20 cellular contexts compared by ENCODE assay signal in the genomic region with DNA sequence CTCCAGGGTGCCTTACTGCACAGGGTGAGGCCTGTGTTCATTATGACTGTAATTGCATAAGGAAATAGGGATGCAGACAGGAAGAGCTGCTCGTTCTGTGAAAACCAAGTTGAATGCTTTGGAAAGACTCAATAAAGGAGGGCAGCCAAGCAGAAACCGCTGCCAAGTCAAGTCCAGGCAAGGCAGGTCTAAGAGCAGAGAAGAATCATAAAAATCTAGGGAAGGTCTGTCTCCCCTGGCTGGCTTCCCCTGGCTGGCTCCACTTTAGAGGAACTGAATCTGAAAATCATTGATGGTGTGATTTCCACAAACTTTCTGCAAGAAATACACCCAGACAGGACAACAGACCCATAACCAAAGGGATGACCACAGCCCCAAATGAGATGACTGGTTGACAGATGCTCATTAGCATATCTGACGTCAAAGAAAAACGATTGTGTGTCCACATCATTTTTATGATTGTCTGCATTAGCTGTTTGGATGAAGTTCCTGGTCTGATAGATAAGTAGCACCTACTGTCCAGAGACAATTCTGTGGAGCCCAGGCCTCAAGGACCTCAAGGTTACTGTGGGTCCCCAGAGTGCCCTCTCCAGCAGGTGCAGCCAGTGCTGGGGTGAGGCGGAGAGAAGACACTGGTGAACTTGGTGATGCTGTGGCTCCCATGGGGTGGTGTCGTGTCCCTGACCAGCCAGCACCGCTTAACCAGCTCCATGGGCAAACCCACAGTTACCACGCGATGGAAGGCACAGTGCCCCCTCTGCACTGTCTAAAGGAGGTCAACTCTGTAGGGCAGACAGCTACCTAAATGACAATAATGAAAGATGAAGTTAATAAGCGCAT.
DNase-seq lines count a peak whose midpoint lies in the region; ATAC-seq, FAIRE-seq and TF ChIP-seq lines count a peak whose summit lies in the region.
"Had no signal": no experiment of that assay in that cellular context is flagged by ENCODE, and none has a peak within 500 bp of the region (broad histone marks: within the 10 kb centered on the region; RNA-seq: fewer than 3 reads in every experiment).

No MANE protein-coding gene starts in this region.

- no peak overlapping the region for H3K27ac ChIP-seq in H1 (ENCODE audit: low read depth, low read length)
- H3K27ac ChIP-seq: cardiac muscle cell, sigmoid colon had no signal

- TF ChIP-seq CTCF in H1 (IDR thresholded peaks at IDR 0.05; ENCODE audit: control extremely low read depth in 1 of 3, insufficient read depth in 1 of 3, low read depth in 1 of 3, low read length in 3 of 3): no peak
- no peak for TF ChIP-seq CTCF in progenitor cell of endocrine pancreas (IDR thresholded peaks at IDR 0.05; ENCODE audit: unreplicated experiment)

- H3K23me2 ChIP-seq in H1 (ENCODE audit: low read depth, low read length): peaks cover 9% of the 10 kb centered on the region

- H3K27me3 Mint-ChIP-seq in progenitor cell of endocrine pancreas: peaks cover 12% of the 10 kb centered on the region

- no peak for FAIRE-seq in H1 (lab: Jason Lieb, UNC)
- FAIRE-seq: endometrium, GM19239, kidney, TTC549 had no signal

- no peak overlapping the region for H2BK20ac ChIP-seq in H1 (ENCODE audit: low read length)

- no peaks in the 10 kb centered on the region for H3K79me2 ChIP-seq in H1 (ENCODE audit: control insufficient read depth in 1 of 2, insufficient read depth in 2 of 2, low read length in 2 of 2)

- TF ChIP-seq RAD21 in H1 (IDR thresholded peaks at IDR 0.05 in 1 of 2, conservative IDR thresholded peaks at IDR 0.05 in 1 of 2; ENCODE audit: low read depth in 2 of 2, low read length in 2 of 2): no peak

- H3K4me3 Mint-ChIP-seq in progenitor cell of endocrine pancreas (ENCODE audit: low read depth): no peak overlapping the region
- H3K4me3 Mint-ChIP-seq: activated naive CD4-positive, alpha-beta T cell treated with anti-CD3 and anti-CD28 coated beads for 36 hours; GM23338; stimulated activated naive CD8-positive, alpha-beta T cell treated with anti-CD3 and anti-CD28 coated beads, Interleukin-15, Interleukin-2, amounts not matched to agents 100 ng/mL and 50 ng/mL, for 24 hours had no signal

- H4K20me1 ChIP-seq in H1 (replicated peaks in 1 of 2; ENCODE audit: control insufficient read depth in 1 of 2, insufficient read depth in 2 of 2, low read length in 2 of 2): peaks cover 0 to 2% of the 10 kb centered on the region in 2 experiments

- H2AFZ ChIP-seq in H1 (ENCODE audit: low read length): no peak overlapping the region
- H2AFZ ChIP-seq: GM23338 had no signal

- no peak overlapping the region for H3K9ac ChIP-seq in H1 (replicated peaks in 1 of 4; ENCODE audit: extremely low read depth in 1 of 4, low read depth in 3 of 4, low read length in 3 of 4)

- H2BK120ac ChIP-seq in H1 (replicated peaks; ENCODE audit: low read depth, low read length): no peak overlapping the region

- H3K9me3 Mint-ChIP-seq in progenitor cell of endocrine pancreas (ENCODE audit: low read depth): no peaks in the 10 kb centered on the region
- H3K9me3 Mint-ChIP-seq: activated naive CD4-positive, alpha-beta T cell treated with anti-CD3 and anti-CD28 coated beads for 36 hours; GM23338; stimulated activated naive CD8-positive, alpha-beta T cell treated with anti-CD3 and anti-CD28 coated beads, Interleukin-15, Interleukin-2, amounts not matched to agents 100 ng/mL and 50 ng/mL, for 24 hours had no signal

- H2BK5ac ChIP-seq in H1 (ENCODE audit: low read depth, low read length): no peak overlapping the region

- no peaks in the 10 kb centered on the region for H3K79me1 ChIP-seq in H1 (ENCODE audit: low read depth, low read length)

- H3K4me2 ChIP-seq in H1 (ENCODE audit: insufficient read depth in 1 of 2, low read depth in 2 of 2, low read length in 2 of 2): no peak overlapping the region
- H3K4me2 ChIP-seq: GM23338 had no signal

- no peak overlapping the region for H3K4ac ChIP-seq in H1 (replicated peaks; ENCODE audit: insufficient read length, low read depth, low read length)

- H4K91ac ChIP-seq in H1 (replicated peaks; ENCODE audit: insufficient read length, low read length): peak overlapping the region; percentile 20

- H4K5ac ChIP-seq in H1 (ENCODE audit: insufficient read length, low read depth, low read length): no peak overlapping the region

- peaks cover 20% of the 10 kb centered on the region for H3K4me1 Mint-ChIP-seq in progenitor cell of endocrine pancreas (ENCODE audit: low read depth)

- H2BK15ac ChIP-seq in H1 (ENCODE audit: low read length): no peak overlapping the region

- H3K36me3 Mint-ChIP-seq in progenitor cell of endocrine pancreas (ENCODE audit: insufficient read depth): no peaks in the 10 kb centered on the region

- no peak overlapping the region for H3K56ac ChIP-seq in H1 (replicated peaks; ENCODE audit: insufficient read length, low read depth, low read length)

- H3K27me3 ChIP-seq in H1 (replicated peaks in 1 of 4; ENCODE audit: control insufficient read depth in 3 of 4, extremely low read depth in 1 of 4, insufficient read depth in 3 of 4, low read length in 3 of 4): no peaks in the 10 kb centered on the region

- H2AK5ac ChIP-seq in H1 (ENCODE audit: low read depth, low read length): no peak overlapping the region

- H4K8ac ChIP-seq in H1 (ENCODE audit: extremely low read depth, insufficient read depth, low read length): no peak overlapping the region

- H3K9me3 ChIP-seq in H1 (ENCODE audit: insufficient read depth in 2 of 2, low read depth in 1 of 2, low read length in 1 of 2): no peaks in the 10 kb centered on the region
- H3K9me3 ChIP-seq: BE2C, sigmoid colon had no signal

- POLR2A ChIA-PET in H1 (lab: Charles Lee; ENCODE audit: partially characterized antibody): interaction anchor here (1.0 to 1.4 kb wide), 2 partner anchors 11 to 40 kb away, joined by 4 read pairs; no protein-coding TSS in a partner anchor

- peak overlapping the region; percentile 50 for H3K27ac Mint-ChIP-seq in progenitor cell of endocrine pancreas
- H3K27ac Mint-ChIP-seq: activated naive CD4-positive, alpha-beta T cell treated with anti-CD3 and anti-CD28 coated beads for 36 hours; GM23338; stimulated activated naive CD8-positive, alpha-beta T cell treated with anti-CD3 and anti-CD28 coated beads, Interleukin-15, Interleukin-2, amounts not matched to agents 100 ng/mL and 50 ng/mL, for 24 hours had no signal

- no peak overlapping the region for H3K23ac ChIP-seq in H1 (ENCODE audit: insufficient read length)

- H2BK12ac ChIP-seq in H1 (ENCODE audit: low read depth, low read length): no peak overlapping the region

- DNase-seq in H1 (ENCODE audit: low read depth in 1 of 2, low spot score in 2 of 2): peak in 1 of 2 experiments; percentile 31
- peak; percentile 8 for DNase-seq in progenitor cell of endocrine pancreas (ENCODE audit: low spot score, unreplicated experiment)
- no peak for DNase-seq in occipital lobe (lab: John Stamatoyannopoulos, UW)
- DNase-seq in iPS-NIHi11 (ENCODE audit: low spot score): no peak
- DNase-seq in cerebellar cortex (ENCODE audit: low spot score): no peak
- DNase-seq in activated CD4-positive, alpha-beta T cell treated with anti-CD3 and anti-CD28 coated beads for 4 hours: no peak
- DNase-seq: activated naive CD4-positive, alpha-beta T cell treated with anti-CD3 and anti-CD28 coated beads for 36 hours; BE2C; kidney; NCI-H524 treated with DMSO at 0.1 percent for 48 hours; SHP77 treated with DMSO at 0.1 percent for 48 hours; sigmoid colon had no signal

- 84% methylated on average over 10 of the region's 10 CpGs; no CpG with 5 or more reads in 1 of the 2 experiments for WGBS in H1 (ENCODE audit: extremely low coverage in 1 of 2, insufficient coverage in 1 of 2, insufficient read length in 1 of 2, insufficient replicate concordance in 2 of 2, low coverage in 1 of 2, low lambda C conversion rate in 2 of 2, missing lambda C conversion rate in 1 of 2), 2 experiments

- TF ChIP-seq EP300 in H1 (IDR thresholded peaks at IDR 0.05; ENCODE audit: borderline replicate concordance in 1 of 2, low read depth in 2 of 2, low read length in 2 of 2): no peak

- H3K18ac ChIP-seq in H1 (ENCODE audit: extremely low read depth, low read length): no peak overlapping the region

- ATAC-seq in GM19372 (IDR thresholded peaks at IDR 0.05; ENCODE audit: low read depth, unreplicated experiment) (peak; percentile 57), HG03378 (IDR thresholded peaks at IDR 0.05; ENCODE audit: unreplicated experiment) (peak; percentile 65)
- ATAC-seq: GM23338 had no signal

- H3K36me3 ChIP-seq in H1 (ENCODE audit: control insufficient read depth in 2 of 4, insufficient read depth in 4 of 4, low read length in 3 of 4): no peaks in the 10 kb centered on the region
- H3K36me3 ChIP-seq: BE2C, cardiac muscle cell, sigmoid colon had no signal

- H3K4me3 ChIP-seq in H1 (ENCODE audit: extremely low read depth in 1 of 4, insufficient read depth in 2 of 4, low read depth in 3 of 4, low read length in 4 of 4): no peak overlapping the region
- H3K4me3 ChIP-seq: cardiac muscle cell, GM23338, sigmoid colon had no signal

- CTCF ChIA-PET in H1 (lab: Charles Lee; ENCODE audit: partially characterized antibody): interaction anchor here (0.5 to 7.5 kb wide), 9 partner anchors 7 to 514 kb away, joined by 3 to 88 read pairs (median 4); no protein-coding TSS in a partner anchor

- H3K14ac ChIP-seq in H1 (ENCODE audit: insufficient read length): no peak overlapping the region

- H3K4me1 ChIP-seq in H1 (replicated peaks in 1 of 4; ENCODE audit: control insufficient read depth in 3 of 4, insufficient read depth in 4 of 4, low read length in 3 of 4): peaks cover 0 to 12% (median 8%) of the 10 kb centered on the region in 4 experiments; a peak in 6 of 7 replicates
- H3K4me1 ChIP-seq: BE2C had no signal

- TF ChIP-seq POLR2A in H1 (IDR thresholded peaks at IDR 0.05; ENCODE audit: control extremely low read depth in 1 of 2, low read depth in 2 of 2, low read length in 2 of 2): no peak

TF ChIP-seq in H1, 55 proteins besides CTCF, POLR2A, EP300 and RAD21 (continues in another document):
- TF ChIP-seq GABPA (IDR thresholded peaks at IDR 0.05; ENCODE audit: borderline replicate concordance, insufficient read depth, low read length) (no peak), MAX (IDR thresholded peaks at IDR 0.05) (no peak), CEBPB (IDR thresholded peaks at IDR 0.05; ENCODE audit: low read depth, low read length) (no peak), CHD2 (IDR thresholded peaks at IDR 0.05; ENCODE audit: low read length) (no peak), RNF2 (IDR thresholded peaks at IDR 0.05; ENCODE audit: borderline replicate concordance, low read depth, low read length, missing control alignments, poor library complexity, severe bottlenecking) (no peak), RBBP5 (IDR thresholded peaks at IDR 0.05; ENCODE audit: borderline replicate concordance, low read depth, low read length) (no peak), CBX5 (IDR thresholded peaks at IDR 0.05; ENCODE audit: low read depth, low read length) (no peak), SP2 (IDR thresholded peaks at IDR 0.05; ENCODE audit: low read length) (no peak), JUN (IDR thresholded peaks at IDR 0.05; ENCODE audit: low read depth, low read length) (no peak), HDAC2 (IDR thresholded peaks at IDR 0.05; ENCODE audit: borderline replicate concordance in 1 of 2, low read depth in 2 of 2, low read length in 2 of 2) (no peak)
